8 cellular contexts compared by ENCODE assay signal in the genomic region with DNA sequence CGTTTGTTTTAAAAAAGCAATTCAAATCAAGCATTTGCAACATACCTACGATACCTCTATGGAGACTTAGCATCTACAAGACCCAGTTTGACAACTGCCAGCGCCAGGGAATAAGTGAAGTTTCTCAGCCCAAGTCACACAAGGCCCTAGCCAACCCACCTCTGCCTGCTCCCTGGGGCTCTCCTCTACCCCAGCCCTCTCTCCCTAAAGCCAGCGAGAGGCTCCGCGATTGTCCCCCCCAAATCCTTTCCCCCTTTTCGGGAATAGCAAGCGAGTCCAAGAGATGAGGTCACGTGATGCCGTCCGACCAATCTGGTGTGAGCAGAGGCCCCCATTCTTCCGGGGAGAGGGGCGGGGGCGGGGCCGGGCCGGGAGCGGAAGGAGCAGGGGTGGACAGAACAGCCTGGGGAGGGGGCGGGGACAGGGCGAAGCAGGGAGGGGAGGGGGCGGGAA.
A peak's percentile ranks its signal among the peaks of the same experiment; 100 is the strongest.
DNase-seq lines count a peak whose midpoint lies in the region; ATAC-seq, FAIRE-seq and TF ChIP-seq lines count a peak whose summit lies in the region.

No MANE protein-coding gene starts in this region.

- H3K4me1 Mint-ChIP-seq in immature natural killer cell (peaks cover 15 to 16% of the 10 kb centered on the region in 2 donors), Calu3 (ENCODE audit: low read depth, unreplicated experiment) (no peaks in the 10 kb centered on the region)

- no peaks in the 10 kb centered on the region for H3K9me3 ChIP-seq in breast epithelium
- no peaks in the 10 kb centered on the region for H3K9me3 ChIP-seq in small intestine (ENCODE audit: control insufficient read depth, low read depth)

- H3K27me3 Mint-ChIP-seq in immature natural killer cell (ENCODE audit: low read depth in 3 of 3) (peaks cover 9 to 12% (median 12%) of the 10 kb centered on the region in 3 donors), Calu3 (ENCODE audit: unreplicated experiment) (peaks cover 3% of the 10 kb centered on the region)

- ATAC-seq in HG02759 (IDR thresholded peaks at IDR 0.05; ENCODE audit: unreplicated experiment): peak; percentile 78

- no TSS peak for BruUV-seq in Calu3 (replicated peaks; lab: Mats Ljungman, UMichigan)

- TF ChIP-seq POLR2A in breast epithelium (IDR thresholded peaks at IDR 0.05): no peak

- H3K36me3 Mint-ChIP-seq in immature natural killer cell (no peaks in the 10 kb centered on the region), Calu3 (ENCODE audit: insufficient read depth, unreplicated experiment) (no peaks in the 10 kb centered on the region)

- H3K27ac Mint-ChIP-seq in immature natural killer cell: peak overlapping the region; percentile 85 to 99 (median 94)
- H3K27ac Mint-ChIP-seq in Calu3 (ENCODE audit: unreplicated experiment): no peak overlapping the region

- peak overlapping the region; percentile 63 to 93 for H3K27ac ChIP-seq in breast epithelium
- H3K27ac ChIP-seq in small intestine (ENCODE audit: low read depth in 1 of 2, low read length in 1 of 2): peak overlapping the region in 1 of 2 donors; percentile 85

- DNase-seq in GM12865 (ENCODE audit: low read depth) (peak; percentile 83), NCI-H2081 (lab: John Stamatoyannopoulos, UW) (peak; percentile 85 to 91), breast epithelium (ENCODE audit: low spot score in 2 of 2) (peak; percentile 93), immature natural killer cell (peak; percentile 74 to 83 (median 81)), small intestine (peak; percentile 85), Calu3 (no peak)

- H3K9me3 Mint-ChIP-seq in immature natural killer cell (no peaks in the 10 kb centered on the region), Calu3 (ENCODE audit: low read depth, unreplicated experiment) (no peaks in the 10 kb centered on the region)

- TF ChIP-seq CTCF in GM12865 (IDR thresholded peaks at IDR 0.05; ENCODE audit: insufficient read depth, low read depth, low read length, missing control alignments): no peak
- no peak for TF ChIP-seq CTCF in WI38 (IDR thresholded peaks at IDR 0.05; ENCODE audit: low read depth, low read length)
- TF ChIP-seq CTCF in breast epithelium (IDR thresholded peaks at IDR 0.05): no peak
- TF ChIP-seq CTCF in Calu3 (IDR thresholded peaks at IDR 0.05; ENCODE audit: unreplicated experiment): no peak

- H3K4me1 ChIP-seq in breast epithelium (peaks cover 0 to 4% of the 10 kb centered on the region in 2 donors), small intestine (ENCODE audit: control insufficient read depth in 2 of 2, insufficient read depth in 1 of 2, low read depth in 1 of 2, low read length in 1 of 2) (peaks cover 3% of the 10 kb centered on the region in 2 donors)

- H3K4me3 ChIP-seq in GM12865 (ENCODE audit: low read depth, low read length) (peak overlapping the region; percentile 51), WI38 (ENCODE audit: low read depth, low read length) (peak overlapping the region; percentile 44), breast epithelium (peak overlapping the region; percentile 55 to 94 (median 61)), small intestine (ENCODE audit: low read depth in 1 of 2, low read length in 2 of 2) (peak overlapping the region; percentile 51 to 55)

- CTCF ChIA-PET in Calu3 (lab: Charles Lee): no interaction called here

- FAIRE-seq in small intestine (lab: Jason Lieb, UNC): no peak

- H3K36me3 ChIP-seq in breast epithelium: no peaks in the 10 kb centered on the region
- H3K36me3 ChIP-seq in small intestine (ENCODE audit: control insufficient read depth in 2 of 2, insufficient read depth in 2 of 2, low read length in 2 of 2): no peaks in the 10 kb centered on the region

- H3K27me3 ChIP-seq in breast epithelium: no peaks in the 10 kb centered on the region
- no peaks in the 10 kb centered on the region for H3K27me3 ChIP-seq in small intestine (ENCODE audit: control insufficient read depth in 2 of 2, insufficient read depth in 2 of 2, low read length in 2 of 2)

- H3K4me3 Mint-ChIP-seq in immature natural killer cell: peak overlapping the region; percentile 96 to 100 (median 98)
- H3K4me3 Mint-ChIP-seq in Calu3 (ENCODE audit: low read depth, unreplicated experiment): no peak overlapping the region

- WGBS in small intestine, 3 donors: 0 to 1% (median 1%) methylated on average over 16 to 19 of the region's 20 CpGs

- intact Hi-C loops in breast epithelium (cut with DNase I; ENCODE audit: low total_unique reads) (no loop called here), Calu3 (cut with micrococcal nuclease; ENCODE audit: unreplicated experiment) (no loop called here)
